ENCODE assay signal across 8 cellular contexts in the genomic region with DNA sequence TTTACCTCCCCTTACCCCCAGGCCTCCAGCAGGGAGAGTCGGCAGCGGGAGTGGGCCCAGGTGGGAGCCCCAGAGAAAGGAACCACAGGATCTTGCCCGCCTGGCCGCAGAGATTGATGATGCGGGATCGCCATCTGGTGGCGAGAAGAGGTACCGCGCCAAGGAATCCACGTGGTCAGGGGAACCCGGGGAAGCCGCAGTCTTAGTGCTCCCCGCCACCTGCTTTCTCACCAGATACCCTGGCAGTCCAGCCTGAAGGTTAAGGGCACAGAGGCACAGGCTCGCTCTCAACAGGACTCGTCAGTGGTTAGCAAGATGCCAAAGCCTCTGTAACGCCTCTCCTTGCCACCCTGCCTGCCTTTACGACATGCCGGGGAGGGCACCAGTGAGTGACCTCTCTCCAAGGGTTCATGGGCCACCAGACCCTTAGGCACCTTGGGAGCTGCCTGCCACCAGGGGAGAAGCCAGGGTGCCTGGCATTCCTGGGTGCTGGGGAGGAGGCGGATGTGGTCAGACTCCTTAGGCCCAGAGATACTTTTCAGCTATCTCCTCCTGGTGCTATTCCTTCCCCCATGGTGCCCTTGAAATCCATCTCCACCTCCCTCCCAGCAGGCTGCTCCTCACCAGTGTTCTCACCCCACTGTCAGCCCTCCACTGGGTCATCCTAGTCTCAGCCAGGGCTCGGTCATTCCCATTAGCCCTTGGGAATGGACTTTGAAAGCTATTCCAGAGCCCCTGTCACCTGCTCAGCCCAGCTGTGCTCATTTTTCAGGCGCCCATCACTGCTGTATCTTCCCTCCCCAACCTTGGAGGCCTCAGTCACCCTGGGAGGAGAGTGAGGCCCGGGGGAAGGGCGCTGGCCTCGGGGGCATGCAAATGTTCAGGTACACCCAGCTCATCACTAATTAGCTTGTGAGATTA. TPM values are rescaled to one million over a fixed set of nuclear protein-coding genes. Genes with fewer than 3 reads are reported as not detected.
DNase-seq lines count a peak whose midpoint lies in the region; ATAC-seq and TF ChIP-seq lines count a peak whose summit lies in the region.

No MANE protein-coding gene starts in this region.

- H3K9me3 ChIP-seq in lower lobe of right lung = no peaks in the 10 kb centered on the region

- H3K4me3 ChIP-seq in lower lobe of right lung = no peak overlapping the region

- intact Hi-C loops in lower lobe of right lung (cut with DNase I) = loop anchor here (5.0 kb wide), 1 partner anchor 39 kb away; a partner anchor contains a TSS

- no peak overlapping the region for H3K27ac ChIP-seq in lower lobe of right lung

- peak; percentile 39 for ATAC-seq in HG02973 (IDR thresholded peaks at IDR 0.05; ENCODE audit: unreplicated experiment)
- ATAC-seq in lower lobe of right lung = peak; percentile 83
- no peak for ATAC-seq in GM21529 (IDR thresholded peaks at IDR 0.05; ENCODE audit: unreplicated experiment)

- H3K4me1 ChIP-seq in lower lobe of right lung = peaks cover 25% of the 10 kb centered on the region

- no peaks in the 10 kb centered on the region for H3K27me3 ChIP-seq in lower lobe of right lung (ENCODE audit: low read depth)

- TF ChIP-seq CTCF in lower lobe of right lung (IDR thresholded peaks at IDR 0.05) = peak; percentile 97

- DNase-seq in DMS53 treated with DMSO at 0.1 percent for 48 hours (lab: John Stamatoyannopoulos, UW; ENCODE audit: unreplicated experiment) = peak; percentile 67
- peak; percentile 18 for DNase-seq in NCI-H748 treated with DMSO at 0.1 percent for 48 hours (lab: John Stamatoyannopoulos, UW)
- DNase-seq in activated CD4-positive, alpha-beta T cell treated with anti-CD3 and anti-CD28 coated beads, Interleukin-2, amount 50 U/mL, for 4 hours = peak; percentile 83 to 87
- peak; percentile 46 for DNase-seq in dedifferentiated amniotic fluid mesenchymal stem cell (ENCODE audit: extremely low spot score)
- DNase-seq in lower lobe of right lung = peak; percentile 86
- peak; percentile 75 for DNase-seq in stimulated activated CD8-positive, alpha-beta memory T cell treated with anti-CD3 and anti-CD28 coated beads, Interleukin-12 subunit alpha, Interleukin-12 subunit beta, amount 100 ng/mL, for 4 hours (ENCODE audit: low read depth)

- H3K36me3 ChIP-seq in lower lobe of right lung = no peaks in the 10 kb centered on the region

RNA-seq across cellular contexts. Expression of a gene that starts 5.4 kb away (rescaled TPM):
- 47.8 TPM for total RNA-seq in lower lobe of right lung

RNA-seq across cellular contexts. Expression of a gene that starts 30.8 kb away (rescaled TPM):
- 30.2 TPM for total RNA-seq in lower lobe of right lung

RNA-seq across cellular contexts. Expression of a gene that starts 33.2 kb away (rescaled TPM):
- 8.2 TPM for total RNA-seq in lower lobe of right lung

RNA-seq across cellular contexts. Expression of a gene that starts 39.3 kb away (rescaled TPM):
- total RNA-seq in lower lobe of right lung = not detected

RNA-seq across cellular contexts. Expression of a gene that starts 53.7 kb away (rescaled TPM):
- 18.2 TPM for total RNA-seq in lower lobe of right lung

Comparison
In these comparisons a context has a peak if more than half of its experiments do, and no peak if none do; other contexts are left out.
1. DNase-seq: peak in every context shown above with its lines; median percentile 86 in lower lobe of right lung; 85 in activated CD4-positive, alpha-beta T cell treated with anti-CD3 and anti-CD28 coated beads, Interleukin-2, amount 50 U/mL, for 4 hours; 75 in stimulated activated CD8-positive, alpha-beta memory T cell treated with anti-CD3 and anti-CD28 coated beads, Interleukin-12 subunit alpha, Interleukin-12 subunit beta, amount 100 ng/mL, for 4 hours; 67 in DMS53 treated with DMSO at 0.1 percent for 48 hours; 46 in dedifferentiated amniotic fluid mesenchymal stem cell; 18 in NCI-H748 treated with DMSO at 0.1 percent for 48 hours.